Comparison of ENCODE assay signal across 17 cellular contexts in genomic region chr12:132121283-132121682, GRCh38. TPM values are rescaled to one million over a fixed set of nuclear protein-coding genes. Genes with fewer than 3 reads are reported as not detected.
DNase-seq lines count a peak whose midpoint lies in the region; ATAC-seq lines count a peak whose summit lies in the region.
"Had no signal": no experiment of that assay in that cellular context is flagged by ENCODE, and none has a peak within 500 bp of the region (broad histone marks: within the 10 kb centered on the region; RNA-seq: fewer than 3 reads in every experiment).

No MANE protein-coding gene starts in this region.

- CTCF ChIA-PET in activated CD8-positive, alpha-beta memory T cell treated with anti-CD3 and anti-CD28 coated beads, Interleukin-2, amount 10 ng/mL, durations not matched to agents 7 days and 5 days (lab: Charles Lee): no interaction called here

- no peaks in the 10 kb centered on the region for H3K27me3 Mint-ChIP-seq in activated CD8-positive, alpha-beta memory T cell treated with anti-CD3 and anti-CD28 coated beads, Interleukin-2, amount 10 ng/mL, durations not matched to agents 7 days and 5 days
- H3K27me3 Mint-ChIP-seq in central memory CD8-positive, alpha-beta T cell: no peaks in the 10 kb centered on the region
- H3K27me3 Mint-ChIP-seq: B cell; CD4-positive, alpha-beta memory T cell had no signal

- H3K27ac Mint-ChIP-seq in activated CD8-positive, alpha-beta memory T cell treated with anti-CD3 and anti-CD28 coated beads, Interleukin-2, amount 10 ng/mL, durations not matched to agents 7 days and 5 days: no peak overlapping the region
- H3K27ac Mint-ChIP-seq in central memory CD8-positive, alpha-beta T cell (ENCODE audit: low read depth): peak overlapping the region; percentile 13
- H3K27ac Mint-ChIP-seq: B cell; CD14-positive monocyte; CD4-positive, alpha-beta memory T cell; GM23338; HFFc6 had no signal

- intact Hi-C loops in posterior vena cava (cut with DNase I): loop anchor here in 1 of 2 donors (5.0 kb wide), 1 partner anchor 1224 kb away; no protein-coding TSS in a partner anchor

- H3K4me1 Mint-ChIP-seq in activated CD8-positive, alpha-beta memory T cell treated with anti-CD3 and anti-CD28 coated beads, Interleukin-2, amount 10 ng/mL, durations not matched to agents 7 days and 5 days: no peaks in the 10 kb centered on the region
- H3K4me1 Mint-ChIP-seq in central memory CD8-positive, alpha-beta T cell: no peaks in the 10 kb centered on the region
- H3K4me1 Mint-ChIP-seq: B cell; CD14-positive monocyte; CD4-positive, alpha-beta memory T cell; GM23338 had no signal

- H3K4me3 Mint-ChIP-seq in activated CD8-positive, alpha-beta memory T cell treated with anti-CD3 and anti-CD28 coated beads, Interleukin-2, amount 10 ng/mL, durations not matched to agents 7 days and 5 days: no peak overlapping the region
- H3K4me3 Mint-ChIP-seq in central memory CD8-positive, alpha-beta T cell: no peak overlapping the region
- H3K4me3 Mint-ChIP-seq: B cell; CD14-positive monocyte; CD4-positive, alpha-beta memory T cell; GM23338; HFFc6 had no signal

- no peaks in the 10 kb centered on the region for H3K9me3 Mint-ChIP-seq in activated CD8-positive, alpha-beta memory T cell treated with anti-CD3 and anti-CD28 coated beads, Interleukin-2, amount 10 ng/mL, durations not matched to agents 7 days and 5 days (ENCODE audit: low read depth)
- no peaks in the 10 kb centered on the region for H3K9me3 Mint-ChIP-seq in central memory CD8-positive, alpha-beta T cell
- H3K9me3 Mint-ChIP-seq: GM23338, HFFc6 had no signal

- DNase-seq in activated CD8-positive, alpha-beta memory T cell treated with anti-CD3 and anti-CD28 coated beads, Interleukin-2, amount 50 U/mL, for 48 hours: peak; percentile 17
- DNase-seq in activated CD8-positive, alpha-beta memory T cell treated with anti-CD3 and anti-CD28 coated beads, Interleukin-2, amount 10 ng/mL, durations not matched to agents 7 days and 5 days: no peak
- no peak for DNase-seq in central memory CD8-positive, alpha-beta T cell (ENCODE audit: low spot score in 2 of 2)
- DNase-seq in posterior vena cava (ENCODE audit: low spot score) (peak; percentile 30), NCI-H774 (lab: John Stamatoyannopoulos, UW) (no peak)
- DNase-seq: Calu3; CD4-positive, alpha-beta memory T cell; COR-L47; DMS53; DMS79 treated with DMSO at 0.1 percent for 48 hours; GF-D8; HFFc6 had no signal

- no peak for ATAC-seq in activated CD8-positive, alpha-beta memory T cell treated with anti-CD3 and anti-CD28 coated beads, Interleukin-2, amount 10 ng/mL, durations not matched to agents 7 days and 5 days
- ATAC-seq in central memory CD8-positive, alpha-beta T cell (replicated peaks; ENCODE audit: extremely low read depth, poor library complexity, severe bottlenecking): no peak
- ATAC-seq in GM18519 (IDR thresholded peaks at IDR 0.05; ENCODE audit: low FRiP score, unreplicated experiment): no peak
- ATAC-seq in GM21423 (IDR thresholded peaks at IDR 0.05; ENCODE audit: unreplicated experiment): no peak
- ATAC-seq: GM23338 had no signal

- peaks cover 22% of the 10 kb centered on the region for H3K36me3 Mint-ChIP-seq in activated CD8-positive, alpha-beta memory T cell treated with anti-CD3 and anti-CD28 coated beads, Interleukin-2, amount 10 ng/mL, durations not matched to agents 7 days and 5 days
- peaks cover 10% of the 10 kb centered on the region for H3K36me3 Mint-ChIP-seq in central memory CD8-positive, alpha-beta T cell (ENCODE audit: insufficient read depth)

RNA-seq across cellular contexts. Expression of gene DDX51, which starts 22.8 kb away (rescaled TPM):
- total RNA-seq in activated CD8-positive, alpha-beta memory T cell treated with anti-CD3 and anti-CD28 coated beads, Interleukin-2, amount 10 ng/mL, durations not matched to agents 7 days and 5 days: 10 to 100 TPM; 24.4 to 30.5 TPM
- 10 to 100 TPM in 1 of 2 donors, 1 to 10 TPM in 1; 9.7 to 10.2 TPM for total RNA-seq in posterior vena cava

RNA-seq across cellular contexts. Expression of gene NOC4L, which starts 23.0 kb away (rescaled TPM):
- 10 to 100 TPM; 38.0 to 42.9 TPM for total RNA-seq in activated CD8-positive, alpha-beta memory T cell treated with anti-CD3 and anti-CD28 coated beads, Interleukin-2, amount 10 ng/mL, durations not matched to agents 7 days and 5 days
- total RNA-seq in posterior vena cava: 10 to 100 TPM; 11.2 to 13.6 TPM

Comparison
In these comparisons a context has a peak if more than half of its experiments do, and no peak if none do; other contexts are left out.
1. DNase-seq: peak in activated CD8-positive, alpha-beta memory T cell treated with anti-CD3 and anti-CD28 coated beads, Interleukin-2, amount 50 U/mL, for 48 hours (single experiment) and posterior vena cava (single experiment); none in activated CD8-positive, alpha-beta memory T cell treated with anti-CD3 and anti-CD28 coated beads, Interleukin-2, amount 10 ng/mL, durations not matched to agents 7 days and 5 days (single experiment), central memory CD8-positive, alpha-beta T cell (0 of 2) and NCI-H774 (single experiment).